13 cellular contexts compared by ENCODE assay signal in the genomic region with DNA sequence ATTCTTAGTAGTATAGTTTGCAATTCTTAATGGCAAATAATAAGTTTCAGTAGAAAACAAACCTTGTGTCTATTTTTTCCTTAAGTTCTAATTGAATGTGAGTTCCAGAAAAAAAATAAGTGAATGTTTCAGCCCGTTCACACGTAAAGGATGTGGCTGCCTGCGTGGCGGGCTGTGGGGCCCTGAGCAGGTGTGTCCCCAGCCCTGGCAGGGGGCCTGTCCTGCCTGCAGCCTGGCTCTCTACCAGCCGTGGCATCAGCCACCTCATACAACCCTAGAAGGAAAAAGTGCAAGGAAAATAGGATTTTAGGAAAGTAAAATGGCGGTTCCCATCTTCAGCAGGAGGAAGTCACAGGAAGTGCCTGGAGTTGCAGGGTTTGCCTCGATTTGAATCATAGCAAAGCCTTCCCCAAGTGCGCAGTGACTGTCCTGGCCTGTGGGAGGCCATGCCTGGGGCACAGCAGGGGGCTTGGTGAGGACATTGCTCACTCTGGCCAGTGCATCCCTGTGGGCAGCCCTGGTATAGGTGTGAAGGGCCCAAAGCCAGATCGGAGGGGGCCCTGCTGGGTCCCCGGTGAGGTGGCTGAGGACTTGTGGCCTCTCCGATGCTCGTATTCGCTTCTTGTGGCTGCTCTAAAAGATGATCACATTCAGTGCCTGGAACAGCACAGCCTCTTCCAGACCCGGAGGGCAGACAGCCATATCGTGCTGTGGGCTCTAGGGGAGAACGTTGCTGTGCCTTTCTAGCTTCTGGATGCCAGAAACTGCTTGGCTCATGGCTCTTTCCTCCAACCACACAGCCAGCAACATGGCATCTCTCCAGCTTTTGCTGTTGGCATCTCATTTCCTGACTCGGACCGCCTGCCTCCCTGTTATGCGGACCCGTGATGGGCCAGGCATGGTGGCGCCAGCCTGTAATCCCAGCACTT. TPM values are rescaled to one million over a fixed set of nuclear protein-coding genes. Genes with fewer than 3 reads are reported as not detected.
DNase-seq lines count a peak whose midpoint lies in the region; ATAC-seq and TF ChIP-seq lines count a peak whose summit lies in the region.
"Had no signal": no experiment of that assay in that cellular context is flagged by ENCODE, and none has a peak within 500 bp of the region (broad histone marks: within the 10 kb centered on the region; RNA-seq: fewer than 3 reads in every experiment).

No MANE protein-coding gene starts in this region.

- no peaks in the 10 kb centered on the region for H3K4me1 Mint-ChIP-seq in central memory CD8-positive, alpha-beta T cell

- no peak for ATAC-seq in central memory CD8-positive, alpha-beta T cell (replicated peaks; ENCODE audit: extremely low read depth, poor library complexity, severe bottlenecking)

- peaks cover 2% of the 10 kb centered on the region for H4K20me1 ChIP-seq in osteoblast (ENCODE audit: insufficient read depth, low read length)

- H3K36me3 Mint-ChIP-seq in central memory CD8-positive, alpha-beta T cell (ENCODE audit: insufficient read depth) = peaks cover 15% of the 10 kb centered on the region

- H3K4me3 ChIP-seq in osteoblast (ENCODE audit: insufficient read depth, low read length) = no peak overlapping the region

- H3K4me1 ChIP-seq in osteoblast (ENCODE audit: insufficient read depth, low read length) = peaks cover 7% of the 10 kb centered on the region

- H3K27me3 ChIP-seq in osteoblast (ENCODE audit: insufficient read depth, low read length) = no peaks in the 10 kb centered on the region

- TF ChIP-seq CTCF in osteoblast (IDR thresholded peaks at IDR 0.05; ENCODE audit: extremely low read depth, low read depth, low read length) = peak; percentile 24

- no peaks in the 10 kb centered on the region for H3K27me3 Mint-ChIP-seq in central memory CD8-positive, alpha-beta T cell

- no peak overlapping the region for H3K4me3 Mint-ChIP-seq in central memory CD8-positive, alpha-beta T cell

- peaks cover 6% of the 10 kb centered on the region for H3K79me2 ChIP-seq in osteoblast (ENCODE audit: insufficient read depth, low read length)

- peak overlapping the region; percentile 58 for H3K27ac ChIP-seq in osteoblast (ENCODE audit: low read depth, low read length)

- no peaks in the 10 kb centered on the region for H3K9me3 Mint-ChIP-seq in central memory CD8-positive, alpha-beta T cell

- DNase-seq in NCI-H146 (lab: John Stamatoyannopoulos, UW) = peak; percentile 4
- no peak for DNase-seq in NCI-H146 treated with DMSO at 0.1 percent for 48 hours (lab: John Stamatoyannopoulos, UW; ENCODE audit: unreplicated experiment)
- DNase-seq in LHCN-M2 (ENCODE audit: low read depth) = peak; percentile 58
- DNase-seq in central memory CD8-positive, alpha-beta T cell (ENCODE audit: low spot score in 2 of 2) = no peak
- peak; percentile 88 for DNase-seq in osteoblast (ENCODE audit: insufficient read length, low spot score, missing footprints)
- DNase-seq in kidney glomerular epithelial cell (lab: John Stamatoyannopoulos, UW) = no peak
- DNase-seq in hepatic stellate cell (ENCODE audit: low spot score) = no peak
- DNase-seq in OCI-M1 (lab: John Stamatoyannopoulos, UW) = no peak
- DNase-seq: ACHN; activated gamma-delta T cell treated with Interleukin-2 at 50 U/mL for 16 hours; effector memory CD4-positive, alpha-beta T cell; MM.1S; NCI-H748 treated with DMSO at 0.1 percent for 48 hours had no signal

- H3K4me2 ChIP-seq in osteoblast (ENCODE audit: insufficient read depth, low read length) = no peak overlapping the region

- H3K9me3 ChIP-seq in osteoblast (ENCODE audit: low read depth, low read length) = no peaks in the 10 kb centered on the region

- peak overlapping the region; percentile 29 for H2AFZ ChIP-seq in osteoblast (ENCODE audit: low read length)

- peak overlapping the region; percentile 36 for H3K27ac Mint-ChIP-seq in central memory CD8-positive, alpha-beta T cell (ENCODE audit: low read depth)

- peaks cover 43% of the 10 kb centered on the region for H3K36me3 ChIP-seq in osteoblast (ENCODE audit: insufficient read depth, low read length)

RNA-seq across cellular contexts. Expression of gene DTYMK, which starts 12.6 kb away (rescaled TPM):
- total RNA-seq in LHCN-M2 (2014; rRNA removed) (108 and 132 TPM in 2 replicates), osteoblast (12.7 and 14.1 TPM in 2 replicates)
- 107 TPM for polyA plus RNA-seq in LHCN-M2 (2012)

RNA-seq across cellular contexts. Expression of gene ING5, which starts 27.8 kb away (rescaled TPM):
- 22.2 and 24.7 TPM in 2 replicates for total RNA-seq in LHCN-M2 (2014; rRNA removed)
- polyA plus RNA-seq in LHCN-M2 (2012) = 16.3 TPM
- total RNA-seq in osteoblast = 16.6 and 18.6 TPM in 2 replicates

RNA-seq across cellular contexts. Expression of gene ATG4B, which starts 36.6 kb away (rescaled TPM):
- total RNA-seq in LHCN-M2 (2014; rRNA removed) (68.9 and 99.8 TPM in 2 replicates), osteoblast (42.7 and 48.0 TPM in 2 replicates)
- polyA plus RNA-seq in LHCN-M2 (2012) = 77.6 TPM

RNA-seq across cellular contexts. Expression of gene THAP4, which starts 37.1 kb away (rescaled TPM):
- total RNA-seq in LHCN-M2 (2014; rRNA removed) = 59.4 and 63.5 TPM in 2 replicates
- 48.1 TPM for polyA plus RNA-seq in LHCN-M2 (2012)
- 43.3 and 43.4 TPM in 2 replicates for total RNA-seq in osteoblast

Comparison
In these comparisons a context has a peak if more than half of its experiments do, and no peak if none do; other contexts are left out.
1. DNase-seq: peak in NCI-H146 (single experiment), LHCN-M2 (single experiment) and osteoblast (single experiment); none in NCI-H146 treated with DMSO at 0.1 percent for 48 hours (single experiment), central memory CD8-positive, alpha-beta T cell (0 of 2), kidney glomerular epithelial cell (single experiment), hepatic stellate cell (single experiment) and OCI-M1 (single experiment).